In the genomic region with DNA sequence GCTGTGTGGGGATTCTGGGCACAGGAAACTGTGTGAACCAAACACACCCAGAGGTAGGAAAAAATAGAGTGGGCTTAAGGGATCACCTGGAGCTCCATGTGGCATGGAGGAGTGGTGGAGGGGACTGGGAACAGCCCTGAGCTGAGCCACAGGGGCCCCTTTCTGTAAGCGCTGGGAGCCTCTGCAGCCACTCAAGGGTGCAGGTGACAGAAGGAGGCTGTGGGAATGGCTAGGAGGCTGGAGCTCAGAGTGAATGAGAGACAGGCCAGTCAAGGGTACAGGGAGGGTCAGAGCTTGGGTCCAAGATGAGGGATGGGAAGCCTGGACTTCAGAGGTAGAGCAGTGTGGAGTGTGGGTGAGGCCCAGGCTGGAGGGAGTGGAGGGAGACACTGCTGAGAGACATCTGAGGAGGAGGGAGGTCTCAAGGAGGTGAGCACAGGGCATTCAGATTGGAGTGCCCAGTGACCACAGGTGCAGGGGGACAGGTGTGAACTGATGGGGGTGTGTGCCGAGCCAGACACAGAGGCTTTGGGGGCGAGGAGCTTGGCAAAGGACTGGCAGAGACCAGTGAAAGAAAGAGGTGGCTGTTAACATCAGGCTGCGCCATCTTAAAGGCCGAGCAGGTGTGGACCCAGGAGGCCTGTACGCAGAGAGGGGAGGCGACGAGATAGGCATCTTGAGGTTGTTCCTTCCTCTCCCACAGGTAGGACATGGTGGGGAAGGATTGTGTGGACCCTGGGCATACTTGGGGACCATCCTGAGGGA, we compare ENCODE assay signal across 29 cellular contexts. TPM values are rescaled to one million over a fixed set of nuclear protein-coding genes. Genes with fewer than 3 reads are reported as not detected.
DNase-seq lines count a peak whose midpoint lies in the region; ATAC-seq and TF ChIP-seq lines count a peak whose summit lies in the region.
"Had no signal": no experiment of that assay in that cellular context is flagged by ENCODE, and none has a peak within 500 bp of the region (broad histone marks: within the 10 kb centered on the region; RNA-seq: fewer than 3 reads in every experiment).

No MANE protein-coding gene starts in this region.

- TF ChIP-seq CTCF in ascending aorta (IDR thresholded peaks at IDR 0.05) = no peak
- no peak for TF ChIP-seq CTCF in neural progenitor cell (IDR thresholded peaks at IDR 0.05)
- TF ChIP-seq CTCF in suprapubic skin (IDR thresholded peaks at IDR 0.05) = no peak

- TF ChIP-seq POLR2A in suprapubic skin (IDR thresholded peaks at IDR 0.05) = no peak

- no peak overlapping the region for H3K4me3 Mint-ChIP-seq in neural progenitor cell
- H3K4me3 Mint-ChIP-seq: activated naive CD4-positive, alpha-beta T cell treated with anti-CD3 and anti-CD28 coated beads for 36 hours; activated T-cell treated with anti-CD3 and anti-CD28 coated beads, Interleukin-2, amount 50 U/mL, for 4 hours; CD4-positive, alpha-beta T cell; naive thymus-derived CD4-positive, alpha-beta T cell had no signal

- no peaks in the 10 kb centered on the region for H3F3A ChIP-seq in neural progenitor cell (ENCODE audit: low read depth)

- H3K27ac ChIP-seq in ascending aorta (peak overlapping the region; percentile 34 to 63), neural progenitor cell (no peak overlapping the region), suprapubic skin (peak overlapping the region; percentile 5), Karpas-422 (ENCODE audit: low read length) (no peak overlapping the region)
- H3K27ac ChIP-seq: hepatocyte, RWPE1 had no signal

- H3K4me2 ChIP-seq in neural progenitor cell = no peak overlapping the region
- H3K4me2 ChIP-seq in Karpas-422 (ENCODE audit: low read depth, low read length, poor library complexity, severe bottlenecking) = no peak overlapping the region
- H3K4me2 ChIP-seq: A549, hepatocyte had no signal

- H4K20me1 ChIP-seq in neural progenitor cell (ENCODE audit: low read depth) (no peaks in the 10 kb centered on the region), Karpas-422 (ENCODE audit: insufficient read depth, low read depth, low read length) (no peaks in the 10 kb centered on the region)

- intact Hi-C loops in ascending aorta (cut with DNase I) = no loop called here

- H3K79me2 ChIP-seq in neural progenitor cell (ENCODE audit: low read depth) (no peaks in the 10 kb centered on the region), Karpas-422 (ENCODE audit: low read length) (no peaks in the 10 kb centered on the region)
- H3K79me2 ChIP-seq: hepatocyte had no signal

- no peaks in the 10 kb centered on the region for H3K9me3 ChIP-seq in ascending aorta
- H3K9me3 ChIP-seq in neural progenitor cell (ENCODE audit: low read depth) = no peaks in the 10 kb centered on the region
- no peaks in the 10 kb centered on the region for H3K9me3 ChIP-seq in suprapubic skin
- no peaks in the 10 kb centered on the region for H3K9me3 ChIP-seq in Karpas-422 (ENCODE audit: low read length)
- H3K9me3 ChIP-seq: A549, breast epithelium had no signal

- H3K4me1 ChIP-seq in ascending aorta (peaks cover 5% of the 10 kb centered on the region in 2 donors), neural progenitor cell (no peaks in the 10 kb centered on the region), suprapubic skin (peaks cover 37% of the 10 kb centered on the region), Karpas-422 (ENCODE audit: low read length) (no peaks in the 10 kb centered on the region)
- H3K4me1 ChIP-seq: breast epithelium had no signal

- no peak overlapping the region for H2AFZ ChIP-seq in neural progenitor cell (replicated peaks)
- H2AFZ ChIP-seq in Karpas-422 (ENCODE audit: low read length) = no peak overlapping the region
- H2AFZ ChIP-seq: hepatocyte had no signal

- peak overlapping the region; percentile 65 for H3K27ac Mint-ChIP-seq in neural progenitor cell
- H3K27ac Mint-ChIP-seq: activated naive CD4-positive, alpha-beta T cell treated with anti-CD3 and anti-CD28 coated beads for 36 hours; CD4-positive, alpha-beta T cell had no signal

- no peaks in the 10 kb centered on the region for H3K9me3 Mint-ChIP-seq in neural progenitor cell
- H3K9me3 Mint-ChIP-seq: activated naive CD4-positive, alpha-beta T cell treated with anti-CD3 and anti-CD28 coated beads for 36 hours; activated T-cell treated with anti-CD3 and anti-CD28 coated beads, Interleukin-2, amount 50 U/mL, for 4 hours; CD4-positive, alpha-beta T cell; naive thymus-derived CD4-positive, alpha-beta T cell had no signal

- ATAC-seq in HG03521 (IDR thresholded peaks at IDR 0.05; ENCODE audit: unreplicated experiment) = no peak
- ATAC-seq: A549; activated T-cell treated with anti-CD3 and anti-CD28 coated beads, Interleukin-2, amount 50 U/mL, for 4 hours; GM12878; naive thymus-derived CD4-positive, alpha-beta T cell; SK-N-SH treated with all-trans-retinoic acid at 6 μM for 48 hours had no signal

- no peaks in the 10 kb centered on the region for H3K9me2 ChIP-seq in Karpas-422 (replicated peaks; ENCODE audit: insufficient read depth, low read length)

- no peaks in the 10 kb centered on the region for H3K36me3 Mint-ChIP-seq in neural progenitor cell

- H3K4me1 Mint-ChIP-seq in neural progenitor cell = peaks cover 8% of the 10 kb centered on the region

- no peak overlapping the region for H3K4me3 ChIP-seq in ascending aorta
- no peak overlapping the region for H3K4me3 ChIP-seq in neural progenitor cell
- no peak overlapping the region for H3K4me3 ChIP-seq in suprapubic skin
- no peak overlapping the region for H3K4me3 ChIP-seq in Karpas-422 (ENCODE audit: low read length)
- H3K4me3 ChIP-seq: A549, breast epithelium, GM12878, hepatocyte had no signal

- TF ChIP-seq EP300 in suprapubic skin (IDR thresholded peaks at IDR 0.05) = no peak

- DNase-seq in activated effector memory CD4-positive, alpha-beta T cell treated with anti-CD3 and anti-CD28 coated beads, Interleukin-2, amount 50 U/mL, for 16 hours = peak; percentile 34
- no peak for DNase-seq in activated effector memory CD4-positive, alpha-beta T cell treated with Interleukin-2 at 50 U/mL for 16 hours
- DNase-seq in ascending aorta (ENCODE audit: low spot score in 2 of 2) (peak in 1 of 2 donors; percentile 40), neural progenitor cell (ENCODE audit: low spot score) (no peak), suprapubic skin (ENCODE audit: low spot score in 2 of 2) (peak; percentile 40 to 56), hippocampal formation (lab: John Stamatoyannopoulos, UW) (no peak), Karpas-422 (no peak)
- DNase-seq: activated naive CD4-positive, alpha-beta T cell treated with anti-CD3 and anti-CD28 coated beads for 36 hours; activated T-cell treated with anti-CD3 and anti-CD28 coated beads, Interleukin-2, amount 50 U/mL, for 4 hours; AML-193; amniotic stem cell; CD4-positive, alpha-beta T cell; effector CD8-positive, alpha-beta T cell; EL; erythroblast; Kasumi-1; naive thymus-derived CD4-positive, alpha-beta T cell; NCI-H1436 treated with DMSO at 0.1 percent for 48 hours; NCI-H2107; retina; stimulated activated CD4-positive, alpha-beta T cell treated with anti-CD3 and anti-CD28 coated beads, Interleukin-2, amount 100 ng/mL, for 48 hours had no signal

- H3K36me3 ChIP-seq in ascending aorta (no peaks in the 10 kb centered on the region), neural progenitor cell (no peaks in the 10 kb centered on the region), suprapubic skin (no peaks in the 10 kb centered on the region), Karpas-422 (ENCODE audit: insufficient read depth, low read length) (no peaks in the 10 kb centered on the region)
- H3K36me3 ChIP-seq: breast epithelium had no signal

- 89% methylated on average over 8 of the region's 8 CpGs for WGBS in suprapubic skin

- no peak overlapping the region for H3K9ac ChIP-seq in neural progenitor cell
- H3K9ac ChIP-seq in Karpas-422 (ENCODE audit: low read length) = no peak overlapping the region

- H3K27me3 Mint-ChIP-seq in neural progenitor cell (ENCODE audit: insufficient read depth, low read depth) = peaks cover 8% of the 10 kb centered on the region
- H3K27me3 Mint-ChIP-seq: CD4-positive, alpha-beta T cell had no signal

- H3K27me3 ChIP-seq in ascending aorta (no peaks in the 10 kb centered on the region), neural progenitor cell (no peaks in the 10 kb centered on the region), suprapubic skin (no peaks in the 10 kb centered on the region), Karpas-422 (ENCODE audit: low read length) (no peaks in the 10 kb centered on the region)
- H3K27me3 ChIP-seq: breast epithelium, hepatocyte had no signal

RNA-seq across cellular contexts. Expression of a gene that starts 56.8 kb away (rescaled TPM):
- total RNA-seq in ascending aorta (112 TPM), neural progenitor cell (ENCODE audit: low replicate concordance) (0.24 and 0.25 TPM in 2 replicates), suprapubic skin (10 to 100 TPM in 2 of 4 donors, 1 to 10 TPM in 2; 2.8 to 15.5 (median 7.1) TPM)
- total RNA-seq in Karpas-422 (2014; rRNA removed; shearing (Covaris generic); ENCODE audit: low replicate concordance) = not detected in 2 replicates
- total RNA-seq: activated CD8-positive, alpha-beta memory T cell treated with anti-CD3 and anti-CD28 coated beads for 36 hours; activated naive CD4-positive, alpha-beta T cell treated with anti-CD3 and anti-CD28 coated beads for 36 hours; CD4-positive, alpha-beta T cell had no signal

Comparison
In these comparisons a context has a peak if more than half of its experiments do, and no peak if none do; other contexts are left out.
1. DNase-seq: peak in activated effector memory CD4-positive, alpha-beta T cell treated with anti-CD3 and anti-CD28 coated beads, Interleukin-2, amount 50 U/mL, for 16 hours (single experiment) and suprapubic skin (2 of 2); none in activated effector memory CD4-positive, alpha-beta T cell treated with Interleukin-2 at 50 U/mL for 16 hours (single experiment), neural progenitor cell (single experiment), hippocampal formation (0 of 2) and Karpas-422 (single experiment).
2. H3K27ac ChIP-seq: peak in ascending aorta (2 of 2) and suprapubic skin (single experiment); none in neural progenitor cell (single experiment) and Karpas-422 (single experiment).